27 cellular contexts compared by ENCODE assay signal in genomic region chr1:80444171-80444570, GRCh38.
"Had no signal": no experiment of that assay in that cellular context is flagged by ENCODE, and none has a peak within 500 bp of the region (broad histone marks: within the 10 kb centered on the region; RNA-seq: fewer than 3 reads in every experiment).

No MANE protein-coding gene starts in this region.

- ATAC-seq: heart right ventricle; left cardiac atrium; left lung; natural killer cell treated with Interleukin-12 subunit alpha and Interleukin-12 subunit beta and Interleukin-15 and Interleukin-18, amount 100 ng/mL, for 72 hours; pancreas; right lobe of liver; stimulated activated memory B cell treated with anti-CD40 and anti-IgM and Interleukin-4, amounts not matched to agents 10 μg/mL and 1 μg/mL and 100 μg/mL, for 72 hours; stimulated activated naive CD8-positive, alpha-beta T cell treated with anti-CD3 and anti-CD28 coated beads, Interleukin-15, Interleukin-2, amounts not matched to agents 100 U/mL and 50 U/mL, for 24 hours; upper lobe of right lung had no signal

- H3K27me3 Mint-ChIP-seq: dendritic cell treated with granulocyte-macrophage colony-stimulating factor and Interleukin-4, amounts not matched to agents 40 ng/mL and 50 ng/mL, for 4 days; naive B cell; natural killer cell treated with Interleukin-12 subunit alpha and Interleukin-12 subunit beta and Interleukin-15 and Interleukin-18, amount 100 ng/mL, for 72 hours; progenitor cell of endocrine pancreas; stimulated activated memory B cell treated with anti-CD40 and anti-IgM and Interleukin-4, amounts not matched to agents 10 μg/mL and 1 μg/mL and 100 μg/mL, for 72 hours had no signal

- H3K9me3 ChIP-seq: colonic mucosa, esophagus muscularis mucosa, heart right ventricle, neutrophil, pancreas, right lobe of liver, thoracic aorta, transverse colon, upper lobe of right lung, uterus had no signal

- FAIRE-seq: endothelial cell of umbilical vein, pancreas had no signal

- H3K27ac ChIP-seq: colonic mucosa, esophagus muscularis mucosa, heart right ventricle, left lung, neutrophil, pancreas, right lobe of liver, thoracic aorta, transverse colon, upper lobe of right lung, uterus had no signal

- H3K4me3 ChIP-seq: colonic mucosa, esophagus muscularis mucosa, heart right ventricle, left lung, pancreas, right lobe of liver, smooth muscle cell, thoracic aorta, transverse colon, upper lobe of right lung, uterus had no signal

- H3K4me2 ChIP-seq: smooth muscle cell had no signal

- H3K36me3 ChIP-seq: colonic mucosa, esophagus muscularis mucosa, heart right ventricle, left lung, neutrophil, pancreas, right lobe of liver, thoracic aorta, transverse colon, upper lobe of right lung, uterus had no signal

- H3K27ac Mint-ChIP-seq: dendritic cell treated with granulocyte-macrophage colony-stimulating factor and Interleukin-4, amounts not matched to agents 40 ng/mL and 50 ng/mL, for 4 days; naive B cell; natural killer cell treated with Interleukin-12 subunit alpha and Interleukin-12 subunit beta and Interleukin-15 and Interleukin-18, amount 100 ng/mL, for 72 hours; progenitor cell of endocrine pancreas; stimulated activated memory B cell treated with anti-CD40 and anti-IgM and Interleukin-4, amounts not matched to agents 10 μg/mL and 1 μg/mL and 100 μg/mL, for 72 hours had no signal

- H3K27me3 ChIP-seq: colonic mucosa, esophagus muscularis mucosa, heart right ventricle, left lung, neutrophil, pancreas, right lobe of liver, transverse colon, upper lobe of right lung, uterus had no signal

- H3K4me1 ChIP-seq: colonic mucosa, heart right ventricle, left lung, pancreas, right lobe of liver, transverse colon, upper lobe of right lung, uterus had no signal

- H3K4me1 Mint-ChIP-seq: stimulated activated memory B cell treated with anti-CD40 and anti-IgM and Interleukin-4, amounts not matched to agents 10 μg/mL and 1 μg/mL and 100 μg/mL, for 72 hours had no signal

- DNase-seq: colonic mucosa; effector memory CD4-positive, alpha-beta T cell; foreskin melanocyte; glutamatergic neuron; heart right ventricle; hippocampal formation; left cardiac atrium; left lung; naive B cell; pancreas; right lobe of liver; stimulated activated CD4-positive, alpha-beta T cell treated with anti-CD3 and anti-CD28 coated beads, Interleukin-12 subunit alpha, Interleukin-12 subunit beta, amount 100 ng/mL, for 4 hours; stimulated activated CD4-positive, alpha-beta T cell treated with anti-CD3 and anti-CD28 coated beads, Interleukin-4, amount 100 ng/mL, for 4 hours; stimulated activated naive CD8-positive, alpha-beta T cell treated with anti-CD3 and anti-CD28 coated beads, Interleukin-15, Interleukin-2, amounts not matched to agents 100 U/mL and 50 U/mL, for 24 hours; transverse colon; upper lobe of right lung; uterus had no signal

- H3K4me3 Mint-ChIP-seq: dendritic cell treated with granulocyte-macrophage colony-stimulating factor and Interleukin-4, amounts not matched to agents 40 ng/mL and 50 ng/mL, for 4 days; naive B cell; natural killer cell treated with Interleukin-12 subunit alpha and Interleukin-12 subunit beta and Interleukin-15 and Interleukin-18, amount 100 ng/mL, for 72 hours; neural crest cell; stimulated activated memory B cell treated with anti-CD40 and anti-IgM and Interleukin-4, amounts not matched to agents 10 μg/mL and 1 μg/mL and 100 μg/mL, for 72 hours had no signal

- H3K9me3 Mint-ChIP-seq: stimulated activated memory B cell treated with anti-CD40 and anti-IgM and Interleukin-4, amounts not matched to agents 10 μg/mL and 1 μg/mL and 100 μg/mL, for 72 hours had no signal
